Comparison of ENCODE assay signal across 16 cellular contexts in the genomic region with DNA sequence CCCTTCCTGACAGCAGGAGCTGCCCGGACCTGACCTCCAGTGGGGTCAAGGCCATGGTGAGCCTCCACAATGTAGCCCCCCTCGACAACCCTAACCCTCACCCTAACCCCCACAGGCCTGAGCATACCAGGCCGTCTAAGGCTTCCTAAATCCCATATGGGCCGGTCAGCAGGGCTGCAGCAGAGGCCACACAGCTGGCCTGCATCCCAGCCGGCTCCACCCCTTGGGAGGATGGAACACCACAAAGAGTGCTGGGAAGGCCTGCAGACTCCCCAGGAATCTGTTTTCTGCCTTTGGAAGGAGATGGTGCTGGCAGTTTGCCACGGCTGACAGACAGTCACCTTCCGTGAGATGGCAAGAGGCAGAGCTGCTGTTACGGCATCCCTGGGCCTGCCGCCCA. TPM values are rescaled to one million over a fixed set of nuclear protein-coding genes. Genes with fewer than 3 reads are reported as not detected.
DNase-seq lines count a peak whose midpoint lies in the region; ATAC-seq and TF ChIP-seq lines count a peak whose summit lies in the region.
"Had no signal": no experiment of that assay in that cellular context is flagged by ENCODE, and none has a peak within 500 bp of the region (broad histone marks: within the 10 kb centered on the region; RNA-seq: fewer than 3 reads in every experiment).

No MANE protein-coding gene starts in this region.

- H3K4me3 ChIP-seq in fibroblast of the aortic adventitia (ENCODE audit: low read depth, low read length) = no peak overlapping the region
- H3K4me3 ChIP-seq: BLaER1 had no signal

- TF ChIP-seq CTCF in fibroblast of the aortic adventitia (IDR thresholded peaks at IDR 0.05; ENCODE audit: insufficient read depth, low read length) (no peak), foreskin keratinocyte (conservative IDR thresholded peaks at IDR 0.05) (no peak)

- H3K27me3 ChIP-seq in foreskin keratinocyte = peaks cover 30% of the 10 kb centered on the region

- DNase-seq in 8988T (peak; percentile 39), Daoy (ENCODE audit: low read depth) (peak; percentile 45), NCI-H345 treated with DMSO at 0.1 percent for 48 hours (lab: John Stamatoyannopoulos, UW; ENCODE audit: unreplicated experiment) (peak; percentile 64), fibroblast of the aortic adventitia (ENCODE audit: low read depth) (peak; percentile 2), COLO829 (ENCODE audit: low spot score) (no peak), foreskin keratinocyte (no peak), NCI-H2029 (lab: John Stamatoyannopoulos, UW) (no peak), NCI-H82 (lab: John Stamatoyannopoulos, UW) (no peak)
- DNase-seq: activated CD4-positive, alpha-beta memory T cell treated with anti-CD3 and anti-CD28 coated beads, Interleukin-2, amount 10 ng/mL, durations not matched to agents 7 days and 5 days; effector CD8-positive, alpha-beta T cell; kidney glomerular epithelial cell; NCI-H510A treated with DMSO at 0.1 percent for 48 hours; RPMI8226; stimulated activated CD4-positive, alpha-beta T cell treated with anti-CD3 and anti-CD28 coated beads, Interleukin-4, amount 100 ng/mL, for 1 hour; T-helper 9 cell had no signal

- no peaks in the 10 kb centered on the region for H3K4me1 ChIP-seq in foreskin keratinocyte

- no peak overlapping the region for H3K27ac ChIP-seq in foreskin keratinocyte
- H3K27ac ChIP-seq: BLaER1 had no signal

- no peak for ATAC-seq in foreskin keratinocyte

RNA-seq across cellular contexts. Expression of a gene that starts 2.8 kb away (rescaled TPM):
- 7.4 and 7.5 TPM in 2 replicates for total RNA-seq in Daoy (2014; rRNA removed; shearing (Covaris generic))
- total RNA-seq in fibroblast of the aortic adventitia (ENCODE audit: low replicate concordance) (not detected in 2 replicates), foreskin keratinocyte (not detected in 2 replicates)
- polyA plus RNA-seq in foreskin keratinocyte = not detected in 2 replicates
- total RNA-seq: activated CD4-positive, alpha-beta memory T cell treated with anti-CD3 and anti-CD28 coated beads, Interleukin-2, amount 10 ng/mL, durations not matched to agents 7 days and 5 days had no signal

RNA-seq across cellular contexts. Expression of a gene that starts 22.2 kb away (rescaled TPM):
- not detected in 2 replicates for total RNA-seq in Daoy (2014; rRNA removed; shearing (Covaris generic))
- total RNA-seq in fibroblast of the aortic adventitia (ENCODE audit: low replicate concordance) (not detected in 2 replicates), foreskin keratinocyte (not detected in 2 replicates)
- not detected in 2 replicates for polyA plus RNA-seq in foreskin keratinocyte
- total RNA-seq: activated CD4-positive, alpha-beta memory T cell treated with anti-CD3 and anti-CD28 coated beads, Interleukin-2, amount 10 ng/mL, durations not matched to agents 7 days and 5 days had no signal

Comparison
In these comparisons a context has a peak if more than half of its experiments do, and no peak if none do; other contexts are left out.
1. DNase-seq: peak in 8988T (single experiment), Daoy (single experiment), NCI-H345 treated with DMSO at 0.1 percent for 48 hours (single experiment) and fibroblast of the aortic adventitia (single experiment); none in COLO829 (single experiment), foreskin keratinocyte (0 of 2), NCI-H2029 (single experiment) and NCI-H82 (single experiment).